1 cellular context compared by ENCODE assay signal in the genomic region with DNA sequence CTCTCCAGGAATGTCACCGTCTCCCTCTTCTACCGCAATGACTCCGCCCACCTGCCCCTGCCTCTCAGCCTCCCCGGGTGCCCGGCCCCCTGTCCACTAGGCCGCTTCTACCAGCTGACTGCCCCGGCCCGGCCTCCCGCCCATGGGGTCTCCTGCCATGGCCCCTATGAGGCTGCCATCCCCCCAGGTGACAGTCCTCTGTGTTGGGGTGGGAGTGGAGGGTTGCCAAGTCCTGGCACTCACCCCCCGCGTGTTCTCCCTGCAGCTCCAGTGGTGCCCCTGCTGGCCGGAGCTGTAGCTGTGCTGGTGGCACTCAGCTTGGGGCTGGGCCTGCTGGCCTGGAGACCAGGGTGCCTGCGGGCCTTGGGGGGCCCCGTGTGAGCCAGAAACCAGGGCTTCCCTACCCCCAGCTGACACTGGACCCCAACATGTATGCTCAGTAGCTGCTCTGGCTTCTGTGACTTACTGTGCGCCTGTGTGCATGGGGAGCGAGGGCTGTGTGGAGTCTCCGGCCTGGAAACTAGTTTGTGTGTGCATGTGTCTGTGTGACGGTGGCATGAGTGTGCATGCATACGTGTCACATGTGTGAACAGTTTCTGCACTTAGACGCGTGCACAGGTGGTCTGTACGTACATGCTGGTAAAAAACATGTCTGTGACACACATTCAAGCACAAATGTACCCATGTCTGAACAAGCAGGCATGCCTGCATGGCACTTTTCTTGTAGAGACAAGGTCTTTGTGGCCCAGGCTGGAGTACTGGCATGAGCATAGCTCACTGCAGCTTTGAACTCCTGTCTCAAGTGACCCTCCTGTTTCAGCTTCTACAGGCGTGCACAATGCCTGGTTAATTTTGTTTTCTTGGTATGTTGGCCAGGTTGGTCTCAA.
A peak's percentile ranks its signal among the peaks of the same experiment; 100 is the strongest.
TF ChIP-seq lines count a peak whose summit lies in the region.

No MANE protein-coding gene starts in this region.

TF ChIP-seq in K562, 482 proteins besides CTCF, POLR2A, EP300 and RAD21 (continued from another document and continues in another):
- TF ChIP-seq, protein P1, sequence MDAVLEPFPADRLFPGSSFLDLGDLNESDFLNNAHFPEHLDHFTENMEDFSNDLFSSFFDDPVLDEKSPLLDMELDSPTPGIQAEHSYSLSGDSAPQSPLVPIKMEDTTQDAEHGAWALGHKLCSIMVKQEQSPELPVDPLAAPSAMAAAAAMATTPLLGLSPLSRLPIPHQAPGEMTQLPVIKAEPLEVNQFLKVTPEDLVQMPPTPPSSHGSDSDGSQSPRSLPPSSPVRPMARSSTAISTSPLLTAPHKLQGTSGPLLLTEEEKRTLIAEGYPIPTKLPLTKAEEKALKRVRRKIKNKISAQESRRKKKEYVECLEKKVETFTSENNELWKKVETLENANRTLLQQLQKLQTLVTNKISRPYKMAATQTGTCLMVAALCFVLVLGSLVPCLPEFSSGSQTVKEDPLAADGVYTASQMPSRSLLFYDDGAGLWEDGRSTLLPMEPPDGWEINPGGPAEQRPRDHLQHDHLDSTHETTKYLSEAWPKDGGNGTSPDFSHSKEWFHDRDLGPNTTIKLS (IDR thresholded peaks at IDR 0.05; ENCODE audit: borderline replicate concordance, low read depth) = no peak
- no peak for TF ChIP-seq MTA2 (IDR thresholded peaks at IDR 0.05; ENCODE audit: low read depth)
- no peak; the same call in 1 of the 2 replicates for TF ChIP-seq TAF15 (IDR thresholded peaks at IDR 0.05; ENCODE audit: low read depth, low read length)
- TF ChIP-seq ZNF23 (CRISPR knock-in tag; IDR thresholded peaks at IDR 0.05) = no peak
- TF ChIP-seq GATAD2A (IDR thresholded peaks at IDR 0.05) = no peak
- no peak for TF ChIP-seq PHTF2 (CRISPR knock-in tag; IDR thresholded peaks at IDR 0.05)
- TF ChIP-seq ELF4 (CRISPR knock-in tag; IDR thresholded peaks at IDR 0.05) = no peak
- TF ChIP-seq TEAD2 (tag; IDR thresholded peaks at IDR 0.05) = no peak
- no peak for TF ChIP-seq HLTF (IDR thresholded peaks at IDR 0.05)
- TF ChIP-seq SNIP1 (IDR thresholded peaks at IDR 0.05; ENCODE audit: low read depth) = no peak
- TF ChIP-seq GTF2B (IDR thresholded peaks at IDR 0.05; ENCODE audit: extremely low read depth, insufficient read length) = no peak
- TF ChIP-seq ZNF79 (CRISPR knock-in tag; IDR thresholded peaks at IDR 0.05; ENCODE audit: low read depth) = no peak
- no peak for TF ChIP-seq ZNF695 (CRISPR knock-in tag; IDR thresholded peaks at IDR 0.05)
- TF ChIP-seq, protein P2, sequence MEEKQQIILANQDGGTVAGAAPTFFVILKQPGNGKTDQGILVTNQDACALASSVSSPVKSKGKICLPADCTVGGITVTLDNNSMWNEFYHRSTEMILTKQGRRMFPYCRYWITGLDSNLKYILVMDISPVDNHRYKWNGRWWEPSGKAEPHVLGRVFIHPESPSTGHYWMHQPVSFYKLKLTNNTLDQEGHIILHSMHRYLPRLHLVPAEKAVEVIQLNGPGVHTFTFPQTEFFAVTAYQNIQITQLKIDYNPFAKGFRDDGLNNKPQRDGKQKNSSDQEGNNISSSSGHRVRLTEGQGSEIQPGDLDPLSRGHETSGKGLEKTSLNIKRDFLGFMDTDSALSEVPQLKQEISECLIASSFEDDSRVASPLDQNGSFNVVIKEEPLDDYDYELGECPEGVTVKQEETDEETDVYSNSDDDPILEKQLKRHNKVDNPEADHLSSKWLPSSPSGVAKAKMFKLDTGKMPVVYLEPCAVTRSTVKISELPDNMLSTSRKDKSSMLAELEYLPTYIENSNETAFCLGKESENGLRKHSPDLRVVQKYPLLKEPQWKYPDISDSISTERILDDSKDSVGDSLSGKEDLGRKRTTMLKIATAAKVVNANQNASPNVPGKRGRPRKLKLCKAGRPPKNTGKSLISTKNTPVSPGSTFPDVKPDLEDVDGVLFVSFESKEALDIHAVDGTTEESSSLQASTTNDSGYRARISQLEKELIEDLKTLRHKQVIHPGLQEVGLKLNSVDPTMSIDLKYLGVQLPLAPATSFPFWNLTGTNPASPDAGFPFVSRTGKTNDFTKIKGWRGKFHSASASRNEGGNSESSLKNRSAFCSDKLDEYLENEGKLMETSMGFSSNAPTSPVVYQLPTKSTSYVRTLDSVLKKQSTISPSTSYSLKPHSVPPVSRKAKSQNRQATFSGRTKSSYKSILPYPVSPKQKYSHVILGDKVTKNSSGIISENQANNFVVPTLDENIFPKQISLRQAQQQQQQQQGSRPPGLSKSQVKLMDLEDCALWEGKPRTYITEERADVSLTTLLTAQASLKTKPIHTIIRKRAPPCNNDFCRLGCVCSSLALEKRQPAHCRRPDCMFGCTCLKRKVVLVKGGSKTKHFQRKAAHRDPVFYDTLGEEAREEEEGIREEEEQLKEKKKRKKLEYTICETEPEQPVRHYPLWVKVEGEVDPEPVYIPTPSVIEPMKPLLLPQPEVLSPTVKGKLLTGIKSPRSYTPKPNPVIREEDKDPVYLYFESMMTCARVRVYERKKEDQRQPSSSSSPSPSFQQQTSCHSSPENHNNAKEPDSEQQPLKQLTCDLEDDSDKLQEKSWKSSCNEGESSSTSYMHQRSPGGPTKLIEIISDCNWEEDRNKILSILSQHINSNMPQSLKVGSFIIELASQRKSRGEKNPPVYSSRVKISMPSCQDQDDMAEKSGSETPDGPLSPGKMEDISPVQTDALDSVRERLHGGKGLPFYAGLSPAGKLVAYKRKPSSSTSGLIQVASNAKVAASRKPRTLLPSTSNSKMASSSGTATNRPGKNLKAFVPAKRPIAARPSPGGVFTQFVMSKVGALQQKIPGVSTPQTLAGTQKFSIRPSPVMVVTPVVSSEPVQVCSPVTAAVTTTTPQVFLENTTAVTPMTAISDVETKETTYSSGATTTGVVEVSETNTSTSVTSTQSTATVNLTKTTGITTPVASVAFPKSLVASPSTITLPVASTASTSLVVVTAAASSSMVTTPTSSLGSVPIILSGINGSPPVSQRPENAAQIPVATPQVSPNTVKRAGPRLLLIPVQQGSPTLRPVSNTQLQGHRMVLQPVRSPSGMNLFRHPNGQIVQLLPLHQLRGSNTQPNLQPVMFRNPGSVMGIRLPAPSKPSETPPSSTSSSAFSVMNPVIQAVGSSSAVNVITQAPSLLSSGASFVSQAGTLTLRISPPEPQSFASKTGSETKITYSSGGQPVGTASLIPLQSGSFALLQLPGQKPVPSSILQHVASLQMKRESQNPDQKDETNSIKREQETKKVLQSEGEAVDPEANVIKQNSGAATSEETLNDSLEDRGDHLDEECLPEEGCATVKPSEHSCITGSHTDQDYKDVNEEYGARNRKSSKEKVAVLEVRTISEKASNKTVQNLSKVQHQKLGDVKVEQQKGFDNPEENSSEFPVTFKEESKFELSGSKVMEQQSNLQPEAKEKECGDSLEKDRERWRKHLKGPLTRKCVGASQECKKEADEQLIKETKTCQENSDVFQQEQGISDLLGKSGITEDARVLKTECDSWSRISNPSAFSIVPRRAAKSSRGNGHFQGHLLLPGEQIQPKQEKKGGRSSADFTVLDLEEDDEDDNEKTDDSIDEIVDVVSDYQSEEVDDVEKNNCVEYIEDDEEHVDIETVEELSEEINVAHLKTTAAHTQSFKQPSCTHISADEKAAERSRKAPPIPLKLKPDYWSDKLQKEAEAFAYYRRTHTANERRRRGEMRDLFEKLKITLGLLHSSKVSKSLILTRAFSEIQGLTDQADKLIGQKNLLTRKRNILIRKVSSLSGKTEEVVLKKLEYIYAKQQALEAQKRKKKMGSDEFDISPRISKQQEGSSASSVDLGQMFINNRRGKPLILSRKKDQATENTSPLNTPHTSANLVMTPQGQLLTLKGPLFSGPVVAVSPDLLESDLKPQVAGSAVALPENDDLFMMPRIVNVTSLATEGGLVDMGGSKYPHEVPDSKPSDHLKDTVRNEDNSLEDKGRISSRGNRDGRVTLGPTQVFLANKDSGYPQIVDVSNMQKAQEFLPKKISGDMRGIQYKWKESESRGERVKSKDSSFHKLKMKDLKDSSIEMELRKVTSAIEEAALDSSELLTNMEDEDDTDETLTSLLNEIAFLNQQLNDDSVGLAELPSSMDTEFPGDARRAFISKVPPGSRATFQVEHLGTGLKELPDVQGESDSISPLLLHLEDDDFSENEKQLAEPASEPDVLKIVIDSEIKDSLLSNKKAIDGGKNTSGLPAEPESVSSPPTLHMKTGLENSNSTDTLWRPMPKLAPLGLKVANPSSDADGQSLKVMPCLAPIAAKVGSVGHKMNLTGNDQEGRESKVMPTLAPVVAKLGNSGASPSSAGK (IDR thresholded peaks at IDR 0.05) = no peak
- TF ChIP-seq, protein P3, sequence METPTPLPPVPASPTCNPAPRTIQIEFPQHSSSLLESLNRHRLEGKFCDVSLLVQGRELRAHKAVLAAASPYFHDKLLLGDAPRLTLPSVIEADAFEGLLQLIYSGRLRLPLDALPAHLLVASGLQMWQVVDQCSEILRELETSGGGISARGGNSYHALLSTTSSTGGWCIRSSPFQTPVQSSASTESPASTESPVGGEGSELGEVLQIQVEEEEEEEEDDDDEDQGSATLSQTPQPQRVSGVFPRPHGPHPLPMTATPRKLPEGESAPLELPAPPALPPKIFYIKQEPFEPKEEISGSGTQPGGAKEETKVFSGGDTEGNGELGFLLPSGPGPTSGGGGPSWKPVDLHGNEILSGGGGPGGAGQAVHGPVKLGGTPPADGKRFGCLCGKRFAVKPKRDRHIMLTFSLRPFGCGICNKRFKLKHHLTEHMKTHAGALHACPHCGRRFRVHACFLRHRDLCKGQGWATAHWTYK (CRISPR knock-in tag; IDR thresholded peaks at IDR 0.05) = no peak
- no peak for TF ChIP-seq ZNF347 (CRISPR knock-in tag; IDR thresholded peaks at IDR 0.05; ENCODE audit: low read depth)
- TF ChIP-seq HNRNPUL1 (IDR thresholded peaks at IDR 0.05; ENCODE audit: low read length) = peak; percentile 36; the same call in 1 of the 2 replicates
- no peak for TF ChIP-seq BMI1 (IDR thresholded peaks at IDR 0.05; ENCODE audit: low read length)
- TF ChIP-seq, protein P4, sequence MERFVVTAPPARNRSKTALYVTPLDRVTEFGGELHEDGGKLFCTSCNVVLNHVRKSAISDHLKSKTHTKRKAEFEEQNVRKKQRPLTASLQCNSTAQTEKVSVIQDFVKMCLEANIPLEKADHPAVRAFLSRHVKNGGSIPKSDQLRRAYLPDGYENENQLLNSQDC (CRISPR knock-in tag; IDR thresholded peaks at IDR 0.05) = no peak
- TF ChIP-seq CREB3 (tag; conservative IDR thresholded peaks at IDR 0.05; ENCODE audit: low read depth) = no peak
- TF ChIP-seq XRCC5 (IDR thresholded peaks at IDR 0.05; ENCODE audit: low read depth, low read length) = 0 out of 2 replicates have a peak, but pooled peaks have one; percentile 22
- no peak for TF ChIP-seq ZBTB49 (CRISPR knock-in tag; IDR thresholded peaks at IDR 0.05; ENCODE audit: borderline replicate concordance)
